ENCODE assay signal across 10 cellular contexts in the genomic region with DNA sequence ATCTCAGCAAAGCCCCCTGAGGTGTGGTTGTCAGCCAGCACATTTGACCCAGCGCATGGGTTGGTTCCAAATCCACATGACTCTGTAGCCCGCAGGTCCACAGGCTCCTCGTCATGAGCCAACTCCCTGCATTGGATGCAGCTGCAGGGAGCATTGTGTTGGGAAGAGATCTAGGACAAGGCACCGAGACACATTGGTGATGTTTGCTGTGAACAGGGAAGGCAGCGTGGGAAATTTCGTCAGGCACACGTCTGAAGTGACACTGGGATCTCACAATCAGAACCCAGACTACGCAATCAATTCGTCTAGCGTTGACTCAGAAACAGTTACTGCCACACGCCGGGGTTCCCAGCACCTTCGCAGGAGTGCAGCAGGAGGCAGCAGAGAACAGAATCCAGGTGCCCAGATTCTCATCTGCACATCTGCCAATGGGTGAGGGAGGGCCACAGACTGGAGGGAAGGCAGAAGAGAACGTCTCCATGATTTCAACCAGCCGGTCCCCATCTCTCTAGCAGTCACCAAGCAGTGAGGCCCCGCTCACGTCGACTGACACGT.
A peak's percentile ranks its signal among the peaks of the same experiment; 100 is the strongest.
DNase-seq lines count a peak whose midpoint lies in the region; ATAC-seq and TF ChIP-seq lines count a peak whose summit lies in the region.
"Had no signal": no experiment of that assay in that cellular context is flagged by ENCODE, and none has a peak within 500 bp of the region (broad histone marks: within the 10 kb centered on the region; RNA-seq: fewer than 3 reads in every experiment).

No MANE protein-coding gene starts in this region.

- no peak overlapping the region for H2AFZ ChIP-seq in neural progenitor cell (replicated peaks)

- H3K36me3 ChIP-seq in neural progenitor cell (no peaks in the 10 kb centered on the region), adrenal gland (replicated peaks in 1 of 2) (no peaks in the 10 kb centered on the region)

- no peaks in the 10 kb centered on the region for H3K79me2 ChIP-seq in neural progenitor cell (ENCODE audit: low read depth)

- DNase-seq in NCI-H1092 treated with DMSO at 0.1 percent for 48 hours (lab: John Stamatoyannopoulos, UW) (peak; percentile 25), NCI-H1092 (lab: John Stamatoyannopoulos, UW) (no peak), M059J (ENCODE audit: low read depth) (peak; percentile 12), chondrocyte (ENCODE audit: low spot score) (no peak), neural progenitor cell (ENCODE audit: low spot score) (peak; percentile 44), adrenal gland (no peak), glutamatergic neuron (no peak)
- DNase-seq: naive B cell, T1000 had no signal

- WGBS in adrenal gland, 4 donors: 63 to 72% (median 70%) methylated on average over 19 of the region's 19 CpGs

- H3K9me3 ChIP-seq in neural progenitor cell (ENCODE audit: low read depth): no peaks in the 10 kb centered on the region
- no peaks in the 10 kb centered on the region for H3K9me3 ChIP-seq in adrenal gland (replicated peaks in 1 of 3)

- no peak overlapping the region for H3K4me2 ChIP-seq in neural progenitor cell

- H3K27me3 ChIP-seq in neural progenitor cell (no peaks in the 10 kb centered on the region), adrenal gland (no peaks in the 10 kb centered on the region)

- intact Hi-C loops in adrenal gland (cut with DNase I): no loop called here

- H3K27me3 Mint-ChIP-seq in chondrocyte (ENCODE audit: low read depth): peaks cover 21% of the 10 kb centered on the region
- H3K27me3 Mint-ChIP-seq in neural progenitor cell (ENCODE audit: insufficient read depth, low read depth): peaks cover 15% of the 10 kb centered on the region
- H3K27me3 Mint-ChIP-seq in glutamatergic neuron (ENCODE audit: unreplicated experiment): peaks cover 3% of the 10 kb centered on the region

- no peak overlapping the region for H3K9ac ChIP-seq in neural progenitor cell

- H3K27ac ChIP-seq in neural progenitor cell (no peak overlapping the region), adrenal gland (no peak overlapping the region)

- H3K4me1 ChIP-seq in neural progenitor cell: peaks cover 12% of the 10 kb centered on the region
- H3K4me1 ChIP-seq in adrenal gland (replicated peaks in 1 of 2): no peaks in the 10 kb centered on the region

- H3K4me3 Mint-ChIP-seq in chondrocyte (ENCODE audit: unreplicated experiment) (no peak overlapping the region), neural progenitor cell (no peak overlapping the region), glutamatergic neuron (ENCODE audit: unreplicated experiment) (no peak overlapping the region)
- H3K4me3 Mint-ChIP-seq: naive B cell had no signal

- H3K9me3 Mint-ChIP-seq in chondrocyte (ENCODE audit: low read depth) (no peaks in the 10 kb centered on the region), neural progenitor cell (peaks cover 2% of the 10 kb centered on the region), glutamatergic neuron (ENCODE audit: unreplicated experiment) (peaks cover 4% of the 10 kb centered on the region)

- TF ChIP-seq POLR2A in adrenal gland (IDR thresholded peaks at IDR 0.05): no peak

- H3K36me3 Mint-ChIP-seq in chondrocyte (ENCODE audit: low read depth) (peaks cover 1% of the 10 kb centered on the region), neural progenitor cell (peaks cover 2% of the 10 kb centered on the region), glutamatergic neuron (ENCODE audit: unreplicated experiment) (peaks cover 4% of the 10 kb centered on the region)

- no peaks in the 10 kb centered on the region for H4K20me1 ChIP-seq in neural progenitor cell (ENCODE audit: low read depth)

- peaks cover 14% of the 10 kb centered on the region for H3K4me1 Mint-ChIP-seq in chondrocyte (ENCODE audit: low read depth)
- H3K4me1 Mint-ChIP-seq in neural progenitor cell: peaks cover 26% of the 10 kb centered on the region
- peaks cover 26% of the 10 kb centered on the region for H3K4me1 Mint-ChIP-seq in glutamatergic neuron (ENCODE audit: low read depth, unreplicated experiment)
- H3K4me1 Mint-ChIP-seq: naive B cell had no signal

- H3K27ac Mint-ChIP-seq in chondrocyte (ENCODE audit: unreplicated experiment) (no peak overlapping the region), neural progenitor cell (peak overlapping the region; percentile 21), glutamatergic neuron (ENCODE audit: unreplicated experiment) (no peak overlapping the region)
- H3K27ac Mint-ChIP-seq: naive B cell had no signal

- H3K4me3 ChIP-seq in neural progenitor cell (no peak overlapping the region), adrenal gland (no peak overlapping the region)

- no peaks in the 10 kb centered on the region for H3F3A ChIP-seq in neural progenitor cell (ENCODE audit: low read depth)

- peak; percentile 56 for TF ChIP-seq CTCF in chondrocyte (IDR thresholded peaks at IDR 0.05)
- TF ChIP-seq CTCF in neural progenitor cell (IDR thresholded peaks at IDR 0.05): peak; percentile 41
- no peak for TF ChIP-seq CTCF in adrenal gland (IDR thresholded peaks at IDR 0.05)
- no peak for TF ChIP-seq CTCF in glutamatergic neuron (IDR thresholded peaks at IDR 0.05; ENCODE audit: partially characterized antibody, unreplicated experiment)

- ATAC-seq in GM21381 (IDR thresholded peaks at IDR 0.05; ENCODE audit: unreplicated experiment): no peak

Comparison
In these comparisons a context has a peak if more than half of its experiments do, and no peak if none do; other contexts are left out.
1. DNase-seq: peak in NCI-H1092 treated with DMSO at 0.1 percent for 48 hours (single experiment), M059J (single experiment) and neural progenitor cell (single experiment); none in NCI-H1092 (single experiment), chondrocyte (single experiment), adrenal gland (0 of 7) and glutamatergic neuron (single experiment).
2. CTCF ChIP-seq: peak in chondrocyte (single experiment) and neural progenitor cell (single experiment); none in adrenal gland (0 of 6) and glutamatergic neuron (single experiment).